16 cellular contexts compared by ENCODE assay signal in genomic region chr6:11793277-11793676, GRCh38. TPM values are rescaled to one million over a fixed set of nuclear protein-coding genes. Genes with fewer than 3 reads are reported as not detected.
DNase-seq lines count a peak whose midpoint lies in the region; ATAC-seq and TF ChIP-seq lines count a peak whose summit lies in the region.
"Had no signal": no experiment of that assay in that cellular context is flagged by ENCODE, and none has a peak within 500 bp of the region (broad histone marks: within the 10 kb centered on the region; RNA-seq: fewer than 3 reads in every experiment).

No MANE protein-coding gene starts in this region.

- H3K4me1 ChIP-seq in BLaER1 treated with 17β-estradiol and CSF1 and Interleukin-3, amounts not matched to agents 10 nM and 100 nM, result peaks cover 16 to 49% (median 34%) of the 10 kb centered on the region in 10 experiments
- H3K4me1 ChIP-seq in KMS-11 (ENCODE audit: low read depth, poor library complexity, severe bottlenecking) (peaks cover 54% of the 10 kb centered on the region), tibial artery (peaks cover 0 to 20% (median 0%) of the 10 kb centered on the region in 4 donors)

- no peaks in the 10 kb centered on the region for H4K20me1 ChIP-seq in BLaER1 treated with 17β-estradiol and CSF1 and Interleukin-3, amounts not matched to agents 10 nM and 100 nM
- H4K20me1 ChIP-seq in KMS-11 (ENCODE audit: insufficient read depth), result no peaks in the 10 kb centered on the region

- no peak overlapping the region for H3K4me3 Mint-ChIP-seq in endothelial cell (ENCODE audit: unreplicated experiment)
- peak overlapping the region; percentile 32 for H3K4me3 Mint-ChIP-seq in stimulated activated effector memory CD8-positive, alpha-beta T cell treated with anti-CD3 and anti-CD28 coated beads, Interleukin-12 subunit alpha, Interleukin-12 subunit beta, amount 100 ng/mL, for 72 hours
- no peak overlapping the region for H3K4me3 Mint-ChIP-seq in activated naive CD8-positive, alpha-beta T cell treated with anti-CD3 and anti-CD28 coated beads, Interleukin-2, amount 50 U/mL, for 24 hours
- H3K4me3 Mint-ChIP-seq: CD4-positive, alpha-beta T cell; H9 had no signal

- H3K27me3 Mint-ChIP-seq in endothelial cell (ENCODE audit: unreplicated experiment), result no peaks in the 10 kb centered on the region
- no peaks in the 10 kb centered on the region for H3K27me3 Mint-ChIP-seq in activated naive CD8-positive, alpha-beta T cell treated with anti-CD3 and anti-CD28 coated beads, Interleukin-2, amount 50 U/mL, for 24 hours
- H3K27me3 Mint-ChIP-seq: CD4-positive, alpha-beta T cell had no signal

- no peaks in the 10 kb centered on the region for H3K36me3 Mint-ChIP-seq in endothelial cell (ENCODE audit: low read depth, unreplicated experiment)
- H3K36me3 Mint-ChIP-seq in stimulated activated effector memory CD8-positive, alpha-beta T cell treated with anti-CD3 and anti-CD28 coated beads, Interleukin-12 subunit alpha, Interleukin-12 subunit beta, amount 100 ng/mL, for 72 hours, result no peaks in the 10 kb centered on the region
- peaks cover 5% of the 10 kb centered on the region for H3K36me3 Mint-ChIP-seq in activated naive CD8-positive, alpha-beta T cell treated with anti-CD3 and anti-CD28 coated beads, Interleukin-2, amount 50 U/mL, for 24 hours (ENCODE audit: low read depth)

- no peak for ATAC-seq in stimulated activated effector memory CD8-positive, alpha-beta T cell treated with anti-CD3 and anti-CD28 coated beads, Interleukin-12 subunit alpha, Interleukin-12 subunit beta, amount 100 ng/mL, for 72 hours
- ATAC-seq in GM21786 (IDR thresholded peaks at IDR 0.05; ENCODE audit: unreplicated experiment), result no peak
- no peak for ATAC-seq in activated naive CD8-positive, alpha-beta T cell treated with anti-CD3 and anti-CD28 coated beads, Interleukin-2, amount 50 U/mL, for 24 hours
- ATAC-seq: HepG2 had no signal

- H3K9ac ChIP-seq in BLaER1 treated with 17β-estradiol and CSF1 and Interleukin-3, amounts not matched to agents 10 nM and 100 nM, result peak overlapping the region in 1 of 11 experiments; percentile 28; a peak in 3 of 22 replicates
- no peak overlapping the region for H3K9ac ChIP-seq in KMS-11

- H3K27me3 ChIP-seq in BLaER1 treated with 17β-estradiol and CSF1 and Interleukin-3, amounts not matched to agents 10 nM and 100 nM, result no peaks in the 10 kb centered on the region; a peak in 1 of 22 replicates
- no peaks in the 10 kb centered on the region for H3K27me3 ChIP-seq in KMS-11 (ENCODE audit: insufficient read depth, low read depth)
- H3K27me3 ChIP-seq in tibial artery, result no peaks in the 10 kb centered on the region

- peaks cover 21 to 70% (median 64%) of the 10 kb centered on the region in 11 experiments for H3K9me3 ChIP-seq in BLaER1 treated with 17β-estradiol and CSF1 and Interleukin-3, amounts not matched to agents 10 nM and 100 nM (replicated peaks in 1 of 11)
- no peaks in the 10 kb centered on the region for H3K9me3 ChIP-seq in tibial artery

- peaks cover 7% of the 10 kb centered on the region for H3K4me1 Mint-ChIP-seq in endothelial cell (ENCODE audit: unreplicated experiment)
- H3K4me1 Mint-ChIP-seq in stimulated activated effector memory CD8-positive, alpha-beta T cell treated with anti-CD3 and anti-CD28 coated beads, Interleukin-12 subunit alpha, Interleukin-12 subunit beta, amount 100 ng/mL, for 72 hours, result peaks cover 8% of the 10 kb centered on the region
- no peaks in the 10 kb centered on the region for H3K4me1 Mint-ChIP-seq in activated naive CD8-positive, alpha-beta T cell treated with anti-CD3 and anti-CD28 coated beads, Interleukin-2, amount 50 U/mL, for 24 hours

- H3K27ac ChIP-seq in BLaER1 treated with 17β-estradiol and CSF1 and Interleukin-3, amounts not matched to agents 10 nM and 100 nM, result peak overlapping the region in 10 of 11 experiments; percentile 53 to 77 (median 70); a peak in 20 of 22 replicates
- H3K27ac ChIP-seq in KMS-11 (peak overlapping the region; percentile 37), tibial artery (no peak overlapping the region)

- intact Hi-C loops in tibial artery (cut with DNase I; ENCODE audit: low total_unique reads), result no loop called here

- no peak overlapping the region for H3K4me3 ChIP-seq in BLaER1 treated with 17β-estradiol and CSF1 and Interleukin-3, amounts not matched to agents 10 nM and 100 nM
- H3K4me3 ChIP-seq in KMS-11 (IDR thresholded peaks at IDR 0.05; ENCODE audit: insufficient read depth, low read depth, low read length) (no peak overlapping the region), tibial artery (no peak overlapping the region)

- H3K79me2 ChIP-seq in KMS-11 (ENCODE audit: insufficient read depth, low read depth), result no peaks in the 10 kb centered on the region

- H2AFZ ChIP-seq in KMS-11 (ENCODE audit: low read depth), result peak overlapping the region; percentile 2; the same call in 1 of the 2 replicates

- H3K4me2 ChIP-seq in BLaER1 treated with 17β-estradiol and CSF1 and Interleukin-3, amounts not matched to agents 10 nM and 100 nM, result peak overlapping the region in 6 of 11 experiments; percentile 9 to 44 (median 23); a peak in 7 of 22 replicates
- H3K4me2 ChIP-seq in KMS-11, result peak overlapping the region; percentile 38

- DNase-seq in endothelial cell (ENCODE audit: low spot score) (no peak), tibial artery (no peak)
- DNase-seq in stimulated activated effector memory CD8-positive, alpha-beta T cell treated with anti-CD3 and anti-CD28 coated beads, Interleukin-12 subunit alpha, Interleukin-12 subunit beta, amount 100 ng/mL, for 72 hours (ENCODE audit: low spot score in 2 of 2), result no peak
- DNase-seq in activated naive CD8-positive, alpha-beta T cell treated with anti-CD3 and anti-CD28 coated beads, Interleukin-2, amount 50 U/mL, for 24 hours, result no peak
- DNase-seq: 8988T; AML-193; C1 segment of cervical spinal cord; Calu3; CD4-positive, alpha-beta T cell; DMS 273 treated with DMSO at 0.1 percent for 48 hours; GOT3; H9 had no signal

- TF ChIP-seq CTCF in KMS-11 (conservative IDR thresholded peaks at IDR 0.05; ENCODE audit: low read depth, low read length) (no peak), endothelial cell (IDR thresholded peaks at IDR 0.05; ENCODE audit: unreplicated experiment) (no peak), tibial artery (IDR thresholded peaks at IDR 0.05) (no peak)

- 0 out of 22 replicates have a peak, but pooled peaks cover 0 to 3% (median 0%) of the 10 kb centered on the region in 11 experiments for H3K36me3 ChIP-seq in BLaER1 treated with 17β-estradiol and CSF1 and Interleukin-3, amounts not matched to agents 10 nM and 100 nM
- H3K36me3 ChIP-seq in KMS-11 (ENCODE audit: insufficient read depth) (no peaks in the 10 kb centered on the region), tibial artery (no peaks in the 10 kb centered on the region)

- H3K9me3 Mint-ChIP-seq in endothelial cell (ENCODE audit: unreplicated experiment), result no peaks in the 10 kb centered on the region
- H3K9me3 Mint-ChIP-seq in stimulated activated effector memory CD8-positive, alpha-beta T cell treated with anti-CD3 and anti-CD28 coated beads, Interleukin-12 subunit alpha, Interleukin-12 subunit beta, amount 100 ng/mL, for 72 hours, result no peaks in the 10 kb centered on the region
- peaks cover 9% of the 10 kb centered on the region for H3K9me3 Mint-ChIP-seq in activated naive CD8-positive, alpha-beta T cell treated with anti-CD3 and anti-CD28 coated beads, Interleukin-2, amount 50 U/mL, for 24 hours

- peak overlapping the region; percentile 45 for H3K27ac Mint-ChIP-seq in endothelial cell (ENCODE audit: unreplicated experiment)
- H3K27ac Mint-ChIP-seq in stimulated activated effector memory CD8-positive, alpha-beta T cell treated with anti-CD3 and anti-CD28 coated beads, Interleukin-12 subunit alpha, Interleukin-12 subunit beta, amount 100 ng/mL, for 72 hours, result peak overlapping the region; percentile 52
- H3K27ac Mint-ChIP-seq in activated naive CD8-positive, alpha-beta T cell treated with anti-CD3 and anti-CD28 coated beads, Interleukin-2, amount 50 U/mL, for 24 hours, result no peak overlapping the region
- H3K27ac Mint-ChIP-seq: CD4-positive, alpha-beta T cell had no signal

RNA-seq across cellular contexts. Expression of gene ADTRP, which starts 14.7 kb away (rescaled TPM):
- not detected for total RNA-seq in endothelial cell (ENCODE audit: unreplicated experiment)
- total RNA-seq: H9, HepG2 had no signal

Comparison
In these comparisons a context has a peak if more than half of its experiments do, and no peak if none do; other contexts are left out.
1. H3K27ac ChIP-seq: peak in BLaER1 treated with 17β-estradiol and CSF1 and Interleukin-3, amounts not matched to agents 10 nM and 100 nM (10 of 11) and KMS-11 (single experiment); none in tibial artery (0 of 2).